10 cellular contexts compared by ENCODE assay signal in genomic region chr4:73922766-73923630, GRCh38. TPM values are rescaled to one million over a fixed set of nuclear protein-coding genes. Genes with fewer than 3 reads are reported as not detected.
DNase-seq lines count a peak whose midpoint lies in the region; ATAC-seq, FAIRE-seq and TF ChIP-seq lines count a peak whose summit lies in the region.
"Had no signal": no experiment of that assay in that cellular context is flagged by ENCODE, and none has a peak within 500 bp of the region (broad histone marks: within the 10 kb centered on the region; RNA-seq: fewer than 3 reads in every experiment).

No MANE protein-coding gene starts in this region.

- H3K27ac Mint-ChIP-seq in activated T-helper 1 cell treated with anti-CD3 and anti-CD28 coated beads, Interleukin-12 subunit alpha, Interleukin-12 subunit beta, Interleukin-2, Interleukin-4 antibody, amounts not matched to agents 30 ng/mL and 10 ng/mL and 1 ng/mL, durations not matched to agents 14 hours and 24 hours and 36 hours, result no peak overlapping the region

- peak in 3 of 6 experiments; percentile 14 to 40 (median 28) for TF ChIP-seq CTCF in upper lobe of left lung (IDR thresholded peaks at IDR 0.05)

- no peak for FAIRE-seq in urothelium cell line (lab: Jason Lieb, UNC)

- H3K9me3 ChIP-seq in upper lobe of left lung, result no peaks in the 10 kb centered on the region
- H3K9me3 ChIP-seq: pancreas had no signal

- TF ChIP-seq EP300 in upper lobe of left lung (IDR thresholded peaks at IDR 0.05), result no peak

- H3K4me3 Mint-ChIP-seq in activated T-helper 1 cell treated with anti-CD3 and anti-CD28 coated beads, Interleukin-12 subunit alpha, Interleukin-12 subunit beta, Interleukin-2, Interleukin-4 antibody, amounts not matched to agents 30 ng/mL and 10 ng/mL and 1 ng/mL, durations not matched to agents 14 hours and 24 hours and 36 hours, result no peak overlapping the region

- DNase-seq in Ammon's horn (ENCODE audit: low spot score) (peak; percentile 9), HS-27A (ENCODE audit: low read depth) (peak; percentile 17), amniotic epithelial cell (ENCODE audit: low read depth) (peak; percentile 84), left lobe of liver (ENCODE audit: low spot score) (no peak), urothelium cell line (ENCODE audit: low spot score) (no peak), upper lobe of left lung (no peak)
- no peak for DNase-seq in stimulated activated naive CD4-positive, alpha-beta T cell (lab: John Stamatoyannopoulos, UW)
- DNase-seq in activated T-helper 1 cell treated with anti-CD3 and anti-CD28 coated beads, Interleukin-12 subunit alpha, Interleukin-12 subunit beta, Interleukin-2, Interleukin-4 antibody, amounts not matched to agents 30 ng/mL and 10 ng/mL and 1 ng/mL, durations not matched to agents 14 hours and 24 hours and 36 hours (ENCODE audit: low spot score), result no peak
- DNase-seq: pancreas; stimulated activated naive CD4-positive, alpha-beta T cell treated with Interleukin-2 at 50 U/mL for 16 hours had no signal

- ATAC-seq in left lobe of liver (peak; percentile 41), upper lobe of left lung (ENCODE audit: low FRiP score in 2 of 2) (no peak)

- no peak overlapping the region for H3K4me3 ChIP-seq in upper lobe of left lung
- H3K4me3 ChIP-seq: pancreas had no signal

- H3K9me3 Mint-ChIP-seq in activated T-helper 1 cell treated with anti-CD3 and anti-CD28 coated beads, Interleukin-12 subunit alpha, Interleukin-12 subunit beta, Interleukin-2, Interleukin-4 antibody, amounts not matched to agents 30 ng/mL and 10 ng/mL and 1 ng/mL, durations not matched to agents 14 hours and 24 hours and 36 hours, result no peaks in the 10 kb centered on the region

- WGBS in upper lobe of left lung, 2 donors, result 26 to 57% methylated on average over 1 of the region's 1 CpG

- no peaks in the 10 kb centered on the region for H3K4me1 ChIP-seq in upper lobe of left lung
- H3K4me1 ChIP-seq: pancreas had no signal

- no peaks in the 10 kb centered on the region for H3K4me1 Mint-ChIP-seq in activated T-helper 1 cell treated with anti-CD3 and anti-CD28 coated beads, Interleukin-12 subunit alpha, Interleukin-12 subunit beta, Interleukin-2, Interleukin-4 antibody, amounts not matched to agents 30 ng/mL and 10 ng/mL and 1 ng/mL, durations not matched to agents 14 hours and 24 hours and 36 hours (ENCODE audit: low read depth)

- no peak for TF ChIP-seq POLR2A in upper lobe of left lung (IDR thresholded peaks at IDR 0.05)

- intact Hi-C loops in activated T-helper 1 cell treated with anti-CD3 and anti-CD28 coated beads, Interleukin-12 subunit alpha, Interleukin-12 subunit beta, Interleukin-2, Interleukin-4 antibody, amounts not matched to agents 30 ng/mL and 10 ng/mL and 1 ng/mL, durations not matched to agents 14 hours and 24 hours and 36 hours (cut with micrococcal nuclease), result loop anchor here (5.0 kb wide), 1 partner anchor 261 kb away; no protein-coding TSS in a partner anchor

- H3K36me3 ChIP-seq in upper lobe of left lung, result no peaks in the 10 kb centered on the region
- H3K36me3 ChIP-seq: pancreas had no signal

- H3K27me3 Mint-ChIP-seq in activated T-helper 1 cell treated with anti-CD3 and anti-CD28 coated beads, Interleukin-12 subunit alpha, Interleukin-12 subunit beta, Interleukin-2, Interleukin-4 antibody, amounts not matched to agents 30 ng/mL and 10 ng/mL and 1 ng/mL, durations not matched to agents 14 hours and 24 hours and 36 hours (ENCODE audit: insufficient read depth), result no peaks in the 10 kb centered on the region

- no peak overlapping the region for H3K27ac ChIP-seq in upper lobe of left lung
- H3K27ac ChIP-seq: pancreas had no signal

- no peaks in the 10 kb centered on the region for H3K36me3 Mint-ChIP-seq in activated T-helper 1 cell treated with anti-CD3 and anti-CD28 coated beads, Interleukin-12 subunit alpha, Interleukin-12 subunit beta, Interleukin-2, Interleukin-4 antibody, amounts not matched to agents 30 ng/mL and 10 ng/mL and 1 ng/mL, durations not matched to agents 14 hours and 24 hours and 36 hours (ENCODE audit: low read depth)

- H3K27me3 ChIP-seq in upper lobe of left lung, result no peaks in the 10 kb centered on the region

RNA-seq across cellular contexts. Expression of gene CXCL1, which starts 53.8 kb away (rescaled TPM):
- total RNA-seq in left lobe of liver (0.23 TPM), upper lobe of left lung (10 to 100 TPM in 4 of 6 donors, 1 to 10 TPM in 2; 4.3 to 40.0 (median 12.1) TPM)
- not detected in 2 replicates for total RNA-seq in activated T-helper 1 cell treated with anti-CD3 and anti-CD28 coated beads, Interleukin-12 subunit alpha, Interleukin-12 subunit beta, Interleukin-2, Interleukin-4 antibody, amounts not matched to agents 30 ng/mL and 10 ng/mL and 1 ng/mL, durations not matched to agents 14 hours and 24 hours and 36 hours

RNA-seq across cellular contexts. Expression of gene PF4, which starts 58.8 kb away (rescaled TPM):
- total RNA-seq in left lobe of liver, result 1.3 TPM
- total RNA-seq in upper lobe of left lung, result 10 to 100 TPM in 3 of 6 donors, 1 to 10 TPM in 1, under 1 TPM in 1, not detected in 1; 0.77 to 29.3 (median 19.2) TPM
- not detected in 2 replicates for total RNA-seq in activated T-helper 1 cell treated with anti-CD3 and anti-CD28 coated beads, Interleukin-12 subunit alpha, Interleukin-12 subunit beta, Interleukin-2, Interleukin-4 antibody, amounts not matched to agents 30 ng/mL and 10 ng/mL and 1 ng/mL, durations not matched to agents 14 hours and 24 hours and 36 hours
- total RNA-seq: pancreas had no signal

Comparison
In these comparisons a context has a peak if more than half of its experiments do, and no peak if none do; other contexts are left out.
1. DNase-seq: peak in Ammon's horn (single experiment), HS-27A (single experiment) and amniotic epithelial cell (single experiment); none in left lobe of liver (single experiment), urothelium cell line (single experiment), stimulated activated naive CD4-positive, alpha-beta T cell (0 of 6), upper lobe of left lung (0 of 2) and activated T-helper 1 cell treated with anti-CD3 and anti-CD28 coated beads, Interleukin-12 subunit alpha, Interleukin-12 subunit beta, Interleukin-2, Interleukin-4 antibody, amounts not matched to agents 30 ng/mL and 10 ng/mL and 1 ng/mL, durations not matched to agents 14 hours and 24 hours and 36 hours (single experiment).